In the genomic region with DNA sequence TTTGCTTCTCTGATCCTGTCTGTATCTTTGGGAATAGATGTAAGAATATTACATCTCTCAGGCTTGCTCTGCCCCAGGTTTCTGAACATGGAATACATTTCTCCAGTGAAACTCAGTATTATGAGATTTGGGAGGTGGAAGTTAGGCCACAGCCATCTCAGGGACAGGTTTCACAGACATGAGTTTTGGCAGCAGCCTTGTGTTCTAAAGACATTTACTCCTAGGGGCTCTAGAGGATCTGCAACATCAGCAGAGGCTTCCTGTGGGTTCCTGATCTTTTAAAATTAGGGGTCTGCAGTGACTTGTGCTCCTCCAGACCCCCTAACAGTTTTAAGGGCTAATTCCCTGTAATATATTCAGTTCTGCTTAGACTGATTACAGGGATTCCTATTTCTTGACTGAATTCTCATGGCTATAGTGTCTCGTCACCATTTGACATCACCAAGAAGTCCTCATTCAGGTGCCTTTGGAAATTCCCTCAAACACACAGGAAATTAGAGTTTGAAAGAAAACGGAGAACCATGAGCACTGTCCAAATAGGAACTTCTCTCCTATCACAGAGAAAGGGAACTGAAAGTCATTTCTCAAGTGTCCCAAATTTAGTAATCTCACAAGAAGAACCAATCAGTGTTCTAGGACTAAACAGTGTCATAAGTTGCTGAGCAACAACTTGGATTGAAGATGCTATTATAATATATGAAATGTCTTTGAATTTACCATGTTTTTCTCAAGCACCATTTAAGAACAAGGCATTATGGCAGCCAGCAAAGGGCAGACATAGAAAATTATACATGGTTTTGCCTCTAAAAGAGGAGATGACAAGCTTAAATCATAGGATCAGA, we compare ENCODE assay signal across 8 cellular contexts. TPM values are rescaled to one million over a fixed set of nuclear protein-coding genes. Genes with fewer than 3 reads are reported as not detected.
DNase-seq lines count a peak whose midpoint lies in the region; ATAC-seq and TF ChIP-seq lines count a peak whose summit lies in the region.

No MANE protein-coding gene starts in this region.

- peaks cover 2 to 30% of the 10 kb centered on the region in 2 donors for H3K4me1 ChIP-seq in left lung

- peak; percentile 49 for DNase-seq in RPMI8226
- DNase-seq in left lung = no peak
- DNase-seq in mesenteric fat pad (ENCODE audit: low spot score) = no peak
- no peak for DNase-seq in activated naive CD4-positive, alpha-beta T cell treated with anti-CD3 and anti-CD28 coated beads, Interleukin-2, amount 10 ng/mL, durations not matched to agents 7 days and 5 days
- DNase-seq in NCI-H1436 (lab: John Stamatoyannopoulos, UW) = no peak
- no peak for DNase-seq in NCI-H69 (lab: John Stamatoyannopoulos, UW)

- ATAC-seq in GM18861 (IDR thresholded peaks at IDR 0.05; ENCODE audit: unreplicated experiment) (peak; percentile 75), HG02870 (IDR thresholded peaks at IDR 0.05; ENCODE audit: unreplicated experiment) (peak; percentile 66), left lung (peak; percentile 71)

- no peaks in the 10 kb centered on the region for H3K36me3 Mint-ChIP-seq in activated naive CD4-positive, alpha-beta T cell treated with anti-CD3 and anti-CD28 coated beads, Interleukin-2, amount 10 ng/mL, durations not matched to agents 7 days and 5 days

- H3K27me3 ChIP-seq in left lung = no peaks in the 10 kb centered on the region

- H3K9me3 ChIP-seq in left lung = no peaks in the 10 kb centered on the region

- no peaks in the 10 kb centered on the region for H3K9me3 Mint-ChIP-seq in activated naive CD4-positive, alpha-beta T cell treated with anti-CD3 and anti-CD28 coated beads, Interleukin-2, amount 10 ng/mL, durations not matched to agents 7 days and 5 days

- H3K27me3 Mint-ChIP-seq in activated naive CD4-positive, alpha-beta T cell treated with anti-CD3 and anti-CD28 coated beads, Interleukin-2, amount 10 ng/mL, durations not matched to agents 7 days and 5 days = peaks cover 15% of the 10 kb centered on the region

- intact Hi-C loops in left lung (cut with DNase I) = no loop called here

- H3K36me3 ChIP-seq in left lung = no peaks in the 10 kb centered on the region

- H3K4me3 Mint-ChIP-seq in activated naive CD4-positive, alpha-beta T cell treated with anti-CD3 and anti-CD28 coated beads, Interleukin-2, amount 10 ng/mL, durations not matched to agents 7 days and 5 days = no peak overlapping the region

- CTCF ChIA-PET in activated naive CD4-positive, alpha-beta T cell treated with anti-CD3 and anti-CD28 coated beads, Interleukin-2, amount 10 ng/mL, durations not matched to agents 7 days and 5 days (lab: Charles Lee) = no interaction called here

- peak overlapping the region; percentile 70 to 84 for H3K27ac ChIP-seq in left lung

- TF ChIP-seq CTCF in left lung (IDR thresholded peaks at IDR 0.05) = no peak

- no peak overlapping the region for H3K4me3 ChIP-seq in left lung

- peaks cover 21% of the 10 kb centered on the region for H3K4me1 Mint-ChIP-seq in activated naive CD4-positive, alpha-beta T cell treated with anti-CD3 and anti-CD28 coated beads, Interleukin-2, amount 10 ng/mL, durations not matched to agents 7 days and 5 days

- no peak overlapping the region for H3K27ac Mint-ChIP-seq in activated naive CD4-positive, alpha-beta T cell treated with anti-CD3 and anti-CD28 coated beads, Interleukin-2, amount 10 ng/mL, durations not matched to agents 7 days and 5 days

RNA-seq across cellular contexts. Expression of a gene that starts 2.5 kb away (rescaled TPM):
- total RNA-seq in left lung (1,000 to 10,000 TPM in 1 of 2 donors, 100 to 1,000 TPM in 1; 951 to 1,058 TPM), mesenteric fat pad (174 TPM)

RNA-seq across cellular contexts. Expression of a gene that starts 30.2 kb away (rescaled TPM):
- total RNA-seq in left lung (not detected), mesenteric fat pad (not detected)
